Comparison of ENCODE assay signal across 11 cellular contexts in genomic region chr18:48295586-48296311, GRCh38.
A peak's percentile ranks its signal among the peaks of the same experiment; 100 is the strongest.
DNase-seq lines count a peak whose midpoint lies in the region; ATAC-seq and TF ChIP-seq lines count a peak whose summit lies in the region.
"Had no signal": no experiment of that assay in that cellular context is flagged by ENCODE, and none has a peak within 500 bp of the region (broad histone marks: within the 10 kb centered on the region; RNA-seq: fewer than 3 reads in every experiment).

No MANE protein-coding gene starts in this region.

- peaks cover 35% of the 10 kb centered on the region for H3K4me1 Mint-ChIP-seq in glutamatergic neuron (ENCODE audit: low read depth, unreplicated experiment)
- H3K4me1 Mint-ChIP-seq: naive B cell had no signal

- H3K27ac ChIP-seq in cardiac muscle cell (no peak overlapping the region), upper lobe of right lung (no peak overlapping the region), Peyer's patch (no peak overlapping the region)

- TF ChIP-seq POLR2A in Peyer's patch (IDR thresholded peaks at IDR 0.05), result no peak

- no peaks in the 10 kb centered on the region for H3K36me3 ChIP-seq in cardiac muscle cell
- H3K36me3 ChIP-seq in upper lobe of right lung, result no peaks in the 10 kb centered on the region
- H3K36me3 ChIP-seq in Peyer's patch, result no peaks in the 10 kb centered on the region

- TF ChIP-seq CTCF in cardiac muscle cell (IDR thresholded peaks at IDR 0.05; ENCODE audit: low read depth, low read length) (peak; percentile 52), glutamatergic neuron (IDR thresholded peaks at IDR 0.05; ENCODE audit: partially characterized antibody, unreplicated experiment) (no peak), upper lobe of right lung (IDR thresholded peaks at IDR 0.05) (no peak), Peyer's patch (IDR thresholded peaks at IDR 0.05) (no peak)

- peaks cover 4% of the 10 kb centered on the region for H3K27me3 Mint-ChIP-seq in glutamatergic neuron (ENCODE audit: unreplicated experiment)

- no peaks in the 10 kb centered on the region for H3K9me3 ChIP-seq in cardiac muscle cell (ENCODE audit: low read depth)
- H3K9me3 ChIP-seq in upper lobe of right lung, result no peaks in the 10 kb centered on the region
- H3K9me3 ChIP-seq in Peyer's patch, result no peaks in the 10 kb centered on the region

- H3K4me1 ChIP-seq in cardiac muscle cell (ENCODE audit: low read depth), result peaks cover 5% of the 10 kb centered on the region
- peaks cover 3% of the 10 kb centered on the region for H3K4me1 ChIP-seq in upper lobe of right lung
- peaks cover 0 to 7% (median 0%) of the 10 kb centered on the region in 4 donors for H3K4me1 ChIP-seq in Peyer's patch

- intact Hi-C loops in Right ventricle myocardium inferior (cut with DNase I), result no loop called here
- intact Hi-C loops in upper lobe of right lung (cut with DNase I), result no loop called here

- peak; percentile 34 to 60 for DNase-seq in cardiac muscle cell (ENCODE audit: low read depth in 1 of 2, low spot score in 1 of 2)
- DNase-seq in Right ventricle myocardium inferior (ENCODE audit: missing footprints), result no peak
- DNase-seq in SK-MEL-5 (ENCODE audit: low read depth, low spot score), result peak; percentile 56
- peak; percentile 58 for DNase-seq in glutamatergic neuron
- DNase-seq in upper lobe of right lung, result peak; percentile 43
- DNase-seq in HuH-7.5 (ENCODE audit: low spot score), result no peak
- no peak for DNase-seq in Peyer's patch
- DNase-seq: activated T-cell treated with anti-CD3 and anti-CD28 coated beads for 4 hours, naive B cell had no signal

- H3K9me3 Mint-ChIP-seq in glutamatergic neuron (ENCODE audit: unreplicated experiment), result peaks cover 2% of the 10 kb centered on the region
- H3K9me3 Mint-ChIP-seq: CD8-positive, alpha-beta T cell had no signal

- in situ Hi-C loops in SK-MEL-5 (cut with HindIII; ENCODE audit: low pct_unique_long_range_greater_than_20kb, low sequenced_read_pairs), result no loop called here

- no peak overlapping the region for H3K4me3 Mint-ChIP-seq in glutamatergic neuron (ENCODE audit: unreplicated experiment)
- H3K4me3 Mint-ChIP-seq: CD8-positive, alpha-beta T cell; naive B cell had no signal

- H3K27me3 ChIP-seq in cardiac muscle cell (no peaks in the 10 kb centered on the region), upper lobe of right lung (no peaks in the 10 kb centered on the region), Peyer's patch (no peaks in the 10 kb centered on the region)

- no peak overlapping the region for H3K27ac Mint-ChIP-seq in glutamatergic neuron (ENCODE audit: unreplicated experiment)
- H3K27ac Mint-ChIP-seq: CD8-positive, alpha-beta T cell; naive B cell had no signal

- H3K4me3 ChIP-seq in cardiac muscle cell (no peak overlapping the region), upper lobe of right lung (no peak overlapping the region), Peyer's patch (no peak overlapping the region)

- H3K36me3 Mint-ChIP-seq in glutamatergic neuron (ENCODE audit: unreplicated experiment), result no peaks in the 10 kb centered on the region
- H3K36me3 Mint-ChIP-seq: CD8-positive, alpha-beta T cell; naive B cell had no signal

- ATAC-seq in Right ventricle myocardium inferior (no peak), upper lobe of right lung (no peak), HG03432 (IDR thresholded peaks at IDR 0.05; ENCODE audit: unreplicated experiment) (no peak)
- ATAC-seq: CD8-positive, alpha-beta T cell had no signal

Comparison
In these comparisons a context has a peak if more than half of its experiments do, and no peak if none do; other contexts are left out.
1. DNase-seq: peak in cardiac muscle cell (2 of 2), SK-MEL-5 (single experiment), glutamatergic neuron (single experiment) and upper lobe of right lung (single experiment); none in Right ventricle myocardium inferior (single experiment), HuH-7.5 (single experiment) and Peyer's patch (0 of 3).